ENCODE assay signal across 8 cellular contexts in the genomic region with DNA sequence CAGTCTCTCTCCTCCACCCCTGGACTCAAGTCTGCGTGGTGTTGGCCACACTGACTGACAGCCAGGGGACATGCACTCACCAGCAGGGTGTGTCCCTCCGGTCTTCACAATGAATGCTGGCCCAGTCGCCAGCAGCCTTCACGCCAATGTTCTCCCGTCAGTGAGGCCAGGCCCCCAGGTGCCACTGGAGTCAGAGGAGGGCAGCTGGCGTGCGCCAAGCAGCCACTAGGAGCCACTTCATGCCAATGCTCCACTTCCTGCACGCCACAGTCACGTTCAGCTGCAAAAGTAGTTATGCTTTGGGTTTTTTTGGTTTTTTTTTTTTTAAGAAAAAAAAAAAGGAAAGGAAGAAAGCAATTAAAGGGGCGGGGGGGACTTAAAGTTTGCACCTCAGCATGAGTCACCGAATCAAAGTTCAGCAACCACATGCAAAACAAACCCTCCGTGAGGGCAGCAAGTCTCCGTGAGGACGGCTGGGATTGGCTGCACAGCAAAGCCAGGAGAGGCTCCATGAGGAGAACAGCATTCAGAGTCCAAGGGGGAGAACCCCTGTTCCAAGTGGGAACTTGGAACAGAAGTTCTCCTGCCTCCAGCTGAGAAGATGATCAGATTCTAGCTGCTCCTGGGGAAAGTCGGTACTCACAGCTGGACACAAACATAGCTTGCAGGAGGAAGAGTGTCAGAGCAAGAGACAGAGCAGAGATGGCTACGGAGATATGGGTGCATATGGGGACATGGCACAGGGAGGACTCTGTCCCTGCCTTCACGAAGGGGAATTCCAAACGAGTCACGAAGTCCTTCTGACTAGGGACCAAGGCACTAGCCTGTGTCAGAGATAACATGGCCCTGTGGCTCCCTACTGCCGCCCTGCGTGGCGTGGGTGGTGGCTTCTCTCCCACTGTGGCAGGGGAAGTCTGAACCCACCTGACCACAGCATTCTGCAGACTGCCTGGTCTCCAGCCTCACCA. TPM values are rescaled to one million over a fixed set of nuclear protein-coding genes. Genes with fewer than 3 reads are reported as not detected.
A peak's percentile ranks its signal among the peaks of the same experiment; 100 is the strongest.
DNase-seq lines count a peak whose midpoint lies in the region; ATAC-seq, FAIRE-seq and TF ChIP-seq lines count a peak whose summit lies in the region.

A gene (minus strand): TSS at position 282 of the 968 bp plus-strand sequence. CDS start 10,471 bp downstream, outside the sequence.

- FAIRE-seq in pancreas (lab: Jason Lieb, UNC), result no peak
- no peak for FAIRE-seq in HTR-8/SVneo (lab: Jason Lieb, UNC)

- peak; percentile 76 for TF ChIP-seq CTCF in CD4-positive, alpha-beta T cell (IDR thresholded peaks at IDR 0.05)
- TF ChIP-seq CTCF in pancreas (IDR thresholded peaks at IDR 0.05), result no peak

- peak; percentile 74 to 87 (median 78) for DNase-seq in CD4-positive, alpha-beta T cell
- DNase-seq in HT1080 (ENCODE audit: low read depth) (peak; percentile 84), pancreas (no peak), NCI-H2107 treated with DMSO at 0.1 percent for 48 hours (lab: John Stamatoyannopoulos, UW; ENCODE audit: unreplicated experiment) (no peak), HTR-8/SVneo (ENCODE audit: insufficient read length, low spot score) (no peak)
- peak; percentile 69 to 83 for DNase-seq in activated CD4-positive, alpha-beta T cell treated with anti-CD3 and anti-CD28 coated beads for 4 hours

- peak within 1 kb of the TSS; percentile 91 for H3K27ac ChIP-seq in CD4-positive, alpha-beta T cell (ENCODE audit: low read depth, low read length)
- peak within 1 kb of the TSS; percentile 83 for H3K27ac ChIP-seq in duodenal mucosa (ENCODE audit: low read depth, low read length)
- H3K27ac ChIP-seq in pancreas, result no peak within 1 kb of the TSS

- H3K9ac ChIP-seq in duodenal mucosa (ENCODE audit: low read depth in 1 of 2, low read length in 2 of 2), result peak within 1 kb of the TSS; percentile 40 to 54

- ATAC-seq in CD4-positive, alpha-beta T cell (ENCODE audit: poor library complexity), result peak; percentile 77
- ATAC-seq in GM21360 (IDR thresholded peaks at IDR 0.05; ENCODE audit: unreplicated experiment), result peak; percentile 35
- peak in 3 of 4 donors; percentile 21 to 48 (median 40) for ATAC-seq in pancreas

- H3K27me3 ChIP-seq in CD4-positive, alpha-beta T cell (ENCODE audit: control insufficient read depth, insufficient read depth, low read length), result no peaks in the 10 kb centered on the region
- H3K27me3 ChIP-seq in duodenal mucosa (ENCODE audit: control insufficient read depth in 1 of 2, insufficient read depth in 2 of 2, low read length in 2 of 2) (no peaks in the 10 kb centered on the region), pancreas (no peaks in the 10 kb centered on the region)

- 73 to 82% methylated on average over 22 of the region's 22 CpGs for WGBS in pancreas, 2 donors

- no peaks in the 10 kb centered on the region for H3K9me3 ChIP-seq in CD4-positive, alpha-beta T cell (ENCODE audit: control insufficient read depth, low read length)
- H3K9me3 ChIP-seq in duodenal mucosa (ENCODE audit: control insufficient read depth in 1 of 2, low read length in 2 of 2), result no peaks in the 10 kb centered on the region
- H3K9me3 ChIP-seq in pancreas, result no peaks in the 10 kb centered on the region

- peak within 1 kb of the TSS; percentile 92 for H3K4me3 Mint-ChIP-seq in CD4-positive, alpha-beta T cell

- H3K4me3 ChIP-seq in duodenal mucosa (ENCODE audit: low read depth in 1 of 2, low read length in 2 of 2), result peak within 1 kb of the TSS; percentile 66 to 67
- no peak within 1 kb of the TSS for H3K4me3 ChIP-seq in pancreas

- H3K27me3 Mint-ChIP-seq in CD4-positive, alpha-beta T cell, result no peaks in the 10 kb centered on the region

- peak within 1 kb of the TSS; percentile 99 for H3K27ac Mint-ChIP-seq in CD4-positive, alpha-beta T cell

- H3K36me3 ChIP-seq in duodenal mucosa (ENCODE audit: control insufficient read depth in 1 of 2, insufficient read depth in 2 of 2, low read length in 2 of 2) (no peaks in the 10 kb centered on the region), pancreas (no peaks in the 10 kb centered on the region)

- intact Hi-C loops in CD4-positive, alpha-beta T cell (cut with DNase I, micrococcal nuclease), result loop anchor here (1.0 to 2.0 kb wide), 5 partner anchors 9 to 32 kb away; no protein-coding TSS in a partner anchor
- intact Hi-C loops in pancreas (cut with DNase I), result no loop called here

- CTCF ChIA-PET in CD4-positive, alpha-beta T cell (lab: Charles Lee), result interaction anchor here (0.6 to 3.3 kb wide), 20 partner anchors 10 to 403 kb away, joined by 3 to 24 read pairs (median 5); a partner anchor contains a TSS

- POLR2A ChIA-PET in CD4-positive, alpha-beta T cell (lab: Charles Lee), result interaction anchor here (0.6 to 2.9 kb wide), 9 partner anchors 11 to 725 kb away, joined by 3 to 27 read pairs (median 5); a partner anchor contains a TSS

- H3K4me1 Mint-ChIP-seq in CD4-positive, alpha-beta T cell (ENCODE audit: low read depth), result peaks cover 61% of the 10 kb centered on the region

- H3K4me1 ChIP-seq in duodenal mucosa (ENCODE audit: control insufficient read depth in 1 of 2, insufficient read depth in 2 of 2, low read length in 2 of 2), result peaks cover 34 to 40% of the 10 kb centered on the region in 2 donors
- no peaks in the 10 kb centered on the region for H3K4me1 ChIP-seq in pancreas

- peaks cover 33% of the 10 kb centered on the region for H3K36me3 Mint-ChIP-seq in CD4-positive, alpha-beta T cell (ENCODE audit: low read depth)

- no peaks in the 10 kb centered on the region for H3K9me3 Mint-ChIP-seq in CD4-positive, alpha-beta T cell

RNA-seq across cellular contexts. Expression of the gene that starts here (rescaled TPM):
- total RNA-seq in CD4-positive, alpha-beta T cell, result 10 to 100 TPM; 70.2 to 71.0 TPM
- 0.07 and 0.16 TPM in 2 replicates for total RNA-seq in HT1080 (2014; rRNA removed; shearing (Covaris generic))
- polyA plus RNA-seq in HT1080 (2015; cell fraction: cytosol; rRNA removed), result 0.02 TPM in 2 replicates
- polyA plus RNA-seq in HT1080 (2015; cell fraction: nucleus; rRNA removed), result 0.02 and 0.09 TPM in 2 replicates
- total RNA-seq in pancreas, result 1 to 10 TPM in 1 of 6 donors, under 1 TPM in 5; 0.08 to 1.1 (median 0.56) TPM
- polyA plus RNA-seq in pancreas, result under 1 TPM; 0.16 to 0.23 TPM

Comparison
In these comparisons a context has a peak if more than half of its experiments do, and no peak if none do; other contexts are left out.
1. RNA of the gene that starts here (total RNA-seq): 70.2 to 71.0 TPM in CD4-positive, alpha-beta T cell; 0.08 to 1.1 TPM in pancreas and 0.07 to 0.16 TPM in HT1080; every median in the first group is over 10 times any median in the second.
2. Peak in DNase-seq in HT1080; RNA of the gene not detected or under 1 TPM.
3. DNase-seq: peak in CD4-positive, alpha-beta T cell (10 of 10) and activated CD4-positive, alpha-beta T cell treated with anti-CD3 and anti-CD28 coated beads for 4 hours (2 of 2); none in pancreas (0 of 6), NCI-H2107 treated with DMSO at 0.1 percent for 48 hours (single experiment) and HTR-8/SVneo (single experiment).
4. H3K27ac ChIP-seq: peak in CD4-positive, alpha-beta T cell (single experiment) and duodenal mucosa (single experiment); none in pancreas (0 of 4).
5. H3K4me3 ChIP-seq: peak in duodenal mucosa (2 of 2); none in pancreas (0 of 4).
6. intact Hi-C loops: an anchor here in CD4-positive, alpha-beta T cell (1.0 to 2.0 kb wide); none called in pancreas.
7. Peak in every context shown above with its lines, with median percentiles within 50 percentile points of each other: ATAC-seq.